In genomic region chr19:43984687-43985000, GRCh38 we compare ENCODE assay signal across 6 cellular contexts. TPM values are rescaled to one million over a fixed set of nuclear protein-coding genes. Genes with fewer than 3 reads are reported as not detected.
DNase-seq lines count a peak whose midpoint lies in the region; ATAC-seq and TF ChIP-seq lines count a peak whose summit lies in the region.

No MANE protein-coding gene starts in this region.

- CTCF ChIA-PET in MCF 10A (lab: Yijun Ruan, JAX): interaction anchor here (0.8 kb wide), 1 partner anchor 18 kb away, joined by 3 read pairs; the partner anchor contains the start of gene ZNF230

- no peak for TF ChIP-seq CTCF in MCF 10A (IDR thresholded peaks at IDR 0.05; ENCODE audit: unreplicated experiment)
- TF ChIP-seq CTCF in neural crest cell (conservative IDR thresholded peaks at IDR 0.05): no peak

- POLR2A ChIA-PET in MCF 10A (lab: Yijun Ruan, JAX): interaction anchor here (0.7 to 3.3 kb wide), 3 partner anchors 18 to 88 kb away, joined by 3 to 20 read pairs (median 3); partner anchors contain the start of gene ZNF230

- intact Hi-C loops in MCF 10A (cut with micrococcal nuclease): loop anchor here (10.0 kb wide), 1 partner anchor 50 kb away; the partner anchor contains the start of gene ZNF45

- H3K9me3 Mint-ChIP-seq in MCF 10A (ENCODE audit: unreplicated experiment): peaks cover 8% of the 10 kb centered on the region
- peaks cover 15% of the 10 kb centered on the region for H3K9me3 Mint-ChIP-seq in neural crest cell

- no peak for ATAC-seq in GM18870 (IDR thresholded peaks at IDR 0.05; ENCODE audit: unreplicated experiment)
- ATAC-seq in HG02840 (IDR thresholded peaks at IDR 0.05; ENCODE audit: low FRiP score, unreplicated experiment): no peak

- H3K27ac Mint-ChIP-seq in MCF 10A (ENCODE audit: low read depth, unreplicated experiment): peak overlapping the region; percentile 82
- peak overlapping the region; percentile 91 for H3K27ac Mint-ChIP-seq in neural crest cell (ENCODE audit: unreplicated experiment)

- no peaks in the 10 kb centered on the region for H3K27me3 Mint-ChIP-seq in MCF 10A (ENCODE audit: insufficient read depth, unreplicated experiment)
- H3K27me3 Mint-ChIP-seq in neural crest cell (ENCODE audit: low read depth): no peaks in the 10 kb centered on the region

- peaks cover 20% of the 10 kb centered on the region for H3K36me3 Mint-ChIP-seq in MCF 10A (ENCODE audit: insufficient read depth, unreplicated experiment)
- H3K36me3 Mint-ChIP-seq in neural crest cell (ENCODE audit: low read depth): peaks cover 27% of the 10 kb centered on the region

- H3K4me1 Mint-ChIP-seq in MCF 10A (ENCODE audit: insufficient read depth, unreplicated experiment): no peaks in the 10 kb centered on the region
- peaks cover 12% of the 10 kb centered on the region for H3K4me1 Mint-ChIP-seq in neural crest cell

- BruUV-seq in MCF 10A (replicated peaks; lab: Mats Ljungman, UMichigan): TSS peak; percentile 49

- peak; percentile 45 for DNase-seq in DMS 273 (lab: John Stamatoyannopoulos, UW; ENCODE audit: unreplicated experiment)
- no peak for DNase-seq in DMS 273 treated with DMSO at 0.1 percent for 48 hours (lab: John Stamatoyannopoulos, UW)
- peak; percentile 1 for DNase-seq in MCF 10A (ENCODE audit: unreplicated experiment)
- DNase-seq in neural crest cell (ENCODE audit: low read depth, low spot score): no peak

- peak overlapping the region; percentile 96 for H3K4me3 Mint-ChIP-seq in MCF 10A (ENCODE audit: unreplicated experiment)
- H3K4me3 Mint-ChIP-seq in neural crest cell: peak overlapping the region; percentile 100

RNA-seq across cellular contexts. Expression of gene ZNF155, which starts 0.7 kb away (rescaled TPM):
- total RNA-seq in MCF 10A (2022): 4.2 and 6.7 TPM in 2 replicates
- total RNA-seq in neural crest cell: 8.8 and 11.9 TPM in 2 replicates

RNA-seq across cellular contexts. Expression of gene ZNF230, which starts 18.1 kb away (rescaled TPM):
- 2.9 and 4.0 TPM in 2 replicates for total RNA-seq in MCF 10A (2022)
- total RNA-seq in neural crest cell: 6.0 and 6.5 TPM in 2 replicates

RNA-seq across cellular contexts. Expression of gene ZNF221, which starts 33.6 kb away (rescaled TPM):
- 1.2 and 1.8 TPM in 2 replicates for total RNA-seq in MCF 10A (2022)
- total RNA-seq in neural crest cell: 11.6 and 14.3 TPM in 2 replicates

RNA-seq across cellular contexts. Expression of gene ZNF222, which starts 40.5 kb away (rescaled TPM):
- 3.3 and 4.3 TPM in 2 replicates for total RNA-seq in MCF 10A (2022)
- total RNA-seq in neural crest cell: 7.6 and 8.1 TPM in 2 replicates

RNA-seq across cellular contexts. Expression of gene ZNF45, which starts 49.6 kb away (rescaled TPM):
- total RNA-seq in MCF 10A (2022) (8.1 and 9.9 TPM in 2 replicates), neural crest cell (21.6 and 22.9 TPM in 2 replicates)

Comparison
In these comparisons a context has a peak if more than half of its experiments do, and no peak if none do; other contexts are left out.
1. DNase-seq: peak in DMS 273 (single experiment) and MCF 10A (single experiment); none in DMS 273 treated with DMSO at 0.1 percent for 48 hours (single experiment) and neural crest cell (single experiment).